ENCODE assay signal across 19 cellular contexts in the genomic region with DNA sequence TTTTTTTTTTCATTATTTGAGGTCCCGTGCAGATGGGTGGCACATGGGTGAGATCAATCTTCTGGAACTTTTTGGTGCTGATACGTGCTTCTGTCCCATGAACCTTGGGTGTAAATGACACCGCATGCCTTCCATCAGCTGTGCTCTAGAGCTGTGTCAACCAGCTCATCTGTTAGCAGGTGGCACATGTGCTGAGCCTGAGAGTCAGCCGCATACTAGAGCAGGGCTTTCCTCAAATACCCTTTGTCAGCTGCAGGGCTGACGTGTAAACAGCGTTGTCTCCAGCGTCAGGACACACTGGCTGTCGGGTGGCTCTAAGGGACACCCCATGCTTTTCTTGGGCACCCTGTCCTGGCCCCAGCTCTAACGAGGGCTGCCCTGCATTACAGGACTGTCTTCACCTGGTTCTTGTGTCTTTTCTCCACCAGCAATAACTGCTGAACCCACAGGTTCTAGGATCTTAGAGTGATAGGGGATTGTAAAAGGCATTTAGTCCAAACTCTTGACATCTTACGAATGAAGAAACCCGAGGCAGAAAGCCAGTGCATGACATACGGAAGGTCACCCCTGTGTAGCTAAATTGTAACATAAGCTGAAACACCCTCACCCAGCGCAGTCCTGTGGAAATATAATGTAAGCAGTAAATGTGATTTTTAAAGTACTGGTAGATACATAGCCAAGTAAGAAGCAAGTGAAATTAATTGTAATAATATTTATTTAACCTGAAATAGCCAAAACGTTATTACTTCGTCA.
DNase-seq lines count a peak whose midpoint lies in the region; ATAC-seq, FAIRE-seq and TF ChIP-seq lines count a peak whose summit lies in the region.
"Had no signal": no experiment of that assay in that cellular context is flagged by ENCODE, and none has a peak within 500 bp of the region (broad histone marks: within the 10 kb centered on the region; RNA-seq: fewer than 3 reads in every experiment).

No MANE protein-coding gene starts in this region.

- WGBS in esophagus muscularis mucosa = 63% methylated on average over 13 of the region's 15 CpGs
- 99% methylated on average over 11 of the region's 15 CpGs for WGBS in HepG2 (ENCODE audit: low lambda C conversion rate)
- WGBS in transverse colon (ENCODE audit: low coverage in 1 of 2), 2 donors = 94 to 96% methylated on average over 7 to 15 of the region's 15 CpGs

- no peak overlapping the region for H3K4me2 ChIP-seq in HepG2 (ENCODE audit: low read depth, low read length)

- H3K4me3 Mint-ChIP-seq in IgD-negative memory B cell (peak overlapping the region in 1 of 4 donors; percentile 26), nephron progenitor cell (no peak overlapping the region), progenitor cell of endocrine pancreas (ENCODE audit: low read depth) (no peak overlapping the region)
- H3K4me3 Mint-ChIP-seq: HFFc6 had no signal

- BruUV-seq in HepG2 (replicated peaks; lab: Mats Ljungman, UMichigan) = no TSS peak

- no peak for TF ChIP-seq EP300 in esophagus muscularis mucosa (IDR thresholded peaks at IDR 0.05)
- TF ChIP-seq EP300 in HepG2 (IDR thresholded peaks at IDR 0.05; ENCODE audit: low read depth in 2 of 2, low read length in 2 of 2) = no peak
- no peak for TF ChIP-seq EP300 in HepG2 (CRISPR knock-in tag; IDR thresholded peaks at IDR 0.05; ENCODE audit: borderline replicate concordance)
- no peak for TF ChIP-seq EP300 in transverse colon (IDR thresholded peaks at IDR 0.05; ENCODE audit: low read depth)

- TF ChIP-seq POLR2A in esophagus muscularis mucosa (IDR thresholded peaks at IDR 0.05; ENCODE audit: low read depth) = no peak
- no peak for TF ChIP-seq POLR2A in HepG2 (IDR thresholded peaks at IDR 0.05; ENCODE audit: insufficient read depth in 1 of 2, low read depth in 2 of 2, low read length in 2 of 2)
- TF ChIP-seq POLR2A in transverse colon (IDR thresholded peaks at IDR 0.05) = no peak

- H3K4me3 ChIP-seq in esophagus muscularis mucosa = no peak overlapping the region
- no peak overlapping the region for H3K4me3 ChIP-seq in HepG2 (replicated peaks in 1 of 3; ENCODE audit: insufficient read depth in 1 of 3, low read depth in 2 of 3, low read length in 3 of 3)
- H3K4me3 ChIP-seq in transverse colon = no peak overlapping the region

- H3K27ac Mint-ChIP-seq in IgD-negative memory B cell = peak overlapping the region in 2 of 3 donors; percentile 9 to 48
- H3K27ac Mint-ChIP-seq in nephron progenitor cell = peak overlapping the region; percentile 60
- H3K27ac Mint-ChIP-seq in progenitor cell of endocrine pancreas = no peak overlapping the region
- H3K27ac Mint-ChIP-seq: HFFc6 had no signal

- intact Hi-C loops in esophagus muscularis mucosa (cut with DNase I) = no loop called here
- intact Hi-C loops in HepG2 (cut with micrococcal nuclease; ENCODE audit: unreplicated experiment) = no loop called here
- intact Hi-C loops in transverse colon (cut with DNase I; ENCODE audit: low total_unique reads) = loop anchor here (10.0 kb wide), 1 partner anchor 118 kb away; a partner anchor contains a TSS

- TF ChIP-seq CTCF in esophagus muscularis mucosa (IDR thresholded peaks at IDR 0.05) = no peak
- no peak for TF ChIP-seq CTCF in HepG2 (CRISPR knock-in tag; IDR thresholded peaks at IDR 0.05)
- TF ChIP-seq CTCF in nephron progenitor cell (IDR thresholded peaks at IDR 0.05) = no peak
- no peak for TF ChIP-seq CTCF in progenitor cell of endocrine pancreas (IDR thresholded peaks at IDR 0.05; ENCODE audit: unreplicated experiment)
- TF ChIP-seq CTCF in transverse colon (IDR thresholded peaks at IDR 0.05) = no peak

- DNase-seq in esophagus muscularis mucosa (ENCODE audit: extremely low spot score) (no peak), HepG2 (ENCODE audit: low spot score) (no peak), nephron progenitor cell (no peak), progenitor cell of endocrine pancreas (ENCODE audit: low spot score, unreplicated experiment) (no peak), NCI-H446 treated with DMSO at 0.1 percent for 48 hours (lab: John Stamatoyannopoulos, UW) (no peak), transverse colon (no peak)
- DNase-seq: ACHN, AML-193, COR-L47, HFFc6, IMR-90, Kasumi-1, MM.1S, NCI-H187 treated with DMSO at 0.1 percent for 48 hours, NCI-H69, OCI-M1 had no signal

- peaks cover under 1% of the 10 kb centered on the region for H3K79me2 ChIP-seq in HepG2 (ENCODE audit: insufficient read depth, low read length)

- peaks cover 21 to 71% (median 52%) of the 10 kb centered on the region in 4 donors for H3K4me1 ChIP-seq in esophagus muscularis mucosa
- peaks cover 22% of the 10 kb centered on the region for H3K4me1 ChIP-seq in HepG2 (ENCODE audit: insufficient read depth, low read length)
- H3K4me1 ChIP-seq in transverse colon = peaks cover 0 to 32% (median 1%) of the 10 kb centered on the region in 4 donors

- in situ Hi-C loops in HepG2 (cut with HindIII; ENCODE audit: extremely low pct_ligation_motif_present, low pct_unique_long_range_greater_than_20kb) (no loop called here), transverse colon (cut with MboI; ENCODE audit: low pct_ligation_motif_present in 1 of 4, low pct_unique_long_range_greater_than_20kb in 1 of 4, low sequenced_read_pairs in 3 of 4) (no loop called here)

- no peaks in the 10 kb centered on the region for H3K9me3 ChIP-seq in esophagus muscularis mucosa
- H3K9me3 ChIP-seq in HepG2 (ENCODE audit: low read length) = no peaks in the 10 kb centered on the region
- H3K9me3 ChIP-seq in transverse colon = no peaks in the 10 kb centered on the region

- H3K27me3 ChIP-seq in esophagus muscularis mucosa (no peaks in the 10 kb centered on the region), HepG2 (ENCODE audit: control insufficient read depth in 1 of 2, insufficient read depth in 2 of 2, low read length in 2 of 2) (no peaks in the 10 kb centered on the region), transverse colon (no peaks in the 10 kb centered on the region)

- no peaks in the 10 kb centered on the region for H4K20me1 ChIP-seq in HepG2 (ENCODE audit: insufficient read depth, low read length)

- H3K4me1 Mint-ChIP-seq in IgD-negative memory B cell (peaks cover 21 to 39% (median 36%) of the 10 kb centered on the region in 3 donors), nephron progenitor cell (peaks cover 70% of the 10 kb centered on the region), progenitor cell of endocrine pancreas (ENCODE audit: low read depth) (peaks cover 24% of the 10 kb centered on the region)

- TF ChIP-seq RAD21 in HepG2 (CRISPR knock-in tag; IDR thresholded peaks at IDR 0.05) = no peak

- no peak overlapping the region for H3K9ac ChIP-seq in HepG2 (ENCODE audit: insufficient read depth, low read depth, low read length)

- FAIRE-seq in HepG2 (lab: Jason Lieb, UNC) = no peak
- FAIRE-seq: GM19239, H54 had no signal

- H3K36me3 ChIP-seq in esophagus muscularis mucosa (peaks cover 0 to 6% (median 1%) of the 10 kb centered on the region in 4 donors), HepG2 (replicated peaks in 1 of 2; ENCODE audit: control insufficient read depth in 1 of 2, insufficient read depth in 2 of 2, low read length in 2 of 2) (peaks cover 9 to 15% of the 10 kb centered on the region in 2 experiments; a peak in 3 of 5 replicates), transverse colon (no peaks in the 10 kb centered on the region)

- no peaks in the 10 kb centered on the region for H3K27me3 Mint-ChIP-seq in IgD-negative memory B cell
- no peaks in the 10 kb centered on the region for H3K27me3 Mint-ChIP-seq in nephron progenitor cell (ENCODE audit: low read depth, poor library complexity)
- H3K27me3 Mint-ChIP-seq in progenitor cell of endocrine pancreas = no peaks in the 10 kb centered on the region

- POLR2A ChIA-PET in HepG2 (lab: Yijun Ruan, JAX) = no interaction called here

- CTCF ChIA-PET in HepG2 (lab: Yijun Ruan, JAX; ENCODE audit: low intra/inter-chr PET ratio, low total read pairs) = no interaction called here

- H2AFZ ChIP-seq in HepG2 (ENCODE audit: low read length) = no peak overlapping the region

- ATAC-seq in HepG2 = no peak

- no peaks in the 10 kb centered on the region for H3K9me3 Mint-ChIP-seq in IgD-negative memory B cell
- peaks cover 6% of the 10 kb centered on the region for H3K9me3 Mint-ChIP-seq in nephron progenitor cell
- H3K9me3 Mint-ChIP-seq in progenitor cell of endocrine pancreas (ENCODE audit: low read depth) = no peaks in the 10 kb centered on the region
- H3K9me3 Mint-ChIP-seq: HFFc6 had no signal

- H3K27ac ChIP-seq in esophagus muscularis mucosa (replicated peaks in 1 of 4) (peak overlapping the region; percentile 11 to 25 (median 14)), HepG2 (ENCODE audit: extremely low read length, insufficient read depth, low read length) (no peak overlapping the region), transverse colon (no peak overlapping the region)

- peaks cover 11% of the 10 kb centered on the region for H3K36me3 Mint-ChIP-seq in IgD-negative memory B cell
- peaks cover 33% of the 10 kb centered on the region for H3K36me3 Mint-ChIP-seq in nephron progenitor cell (ENCODE audit: low read depth)
- H3K36me3 Mint-ChIP-seq in progenitor cell of endocrine pancreas (ENCODE audit: insufficient read depth) = peaks cover 8% of the 10 kb centered on the region

TF ChIP-seq in HepG2, 621 proteins besides CTCF, POLR2A, EP300 and RAD21:
- TF ChIP-seq CHCHD3 (CRISPR knock-in tag; IDR thresholded peaks at IDR 0.05) = no peak
- 0 out of 2 replicates have a peak, but pooled peaks have one; percentile 68 for TF ChIP-seq ZNF3 (CRISPR knock-in tag; IDR thresholded peaks at IDR 0.05)

Comparison
In these comparisons a context has a peak if more than half of its experiments do, and no peak if none do; other contexts are left out.
1. H3K27ac ChIP-seq: peak in esophagus muscularis mucosa (4 of 4); none in HepG2 (single experiment) and transverse colon (0 of 4).